In genomic region chr2:150733219-150733618, GRCh38 we compare ENCODE assay signal across 17 cellular contexts.
"Had no signal": no experiment of that assay in that cellular context is flagged by ENCODE, and none has a peak within 500 bp of the region (broad histone marks: within the 10 kb centered on the region; RNA-seq: fewer than 3 reads in every experiment).

No MANE protein-coding gene starts in this region.

- H3K4me1 ChIP-seq: ascending aorta, breast epithelium, gastroesophageal sphincter, heart right ventricle, tibial nerve had no signal

- ATAC-seq: esophagus mucosa, gastroesophageal sphincter, heart right ventricle had no signal

- H3K9me3 Mint-ChIP-seq: activated naive CD4-positive, alpha-beta T cell treated with anti-CD3 and anti-CD28 coated beads, Interleukin-2, amount 50 U/mL, for 24 hours; neural crest cell; stimulated activated naive CD8-positive, alpha-beta T cell treated with anti-CD3 and anti-CD28 coated beads, Interleukin-15, Interleukin-2, amounts not matched to agents 100 ng/mL and 50 ng/mL, for 24 hours had no signal

- H3K27ac Mint-ChIP-seq: activated naive CD4-positive, alpha-beta T cell treated with anti-CD3 and anti-CD28 coated beads, Interleukin-2, amount 50 U/mL, for 24 hours; progenitor cell of endocrine pancreas; stimulated activated naive CD8-positive, alpha-beta T cell treated with anti-CD3 and anti-CD28 coated beads, Interleukin-15, Interleukin-2, amounts not matched to agents 100 ng/mL and 50 ng/mL, for 24 hours had no signal

- H3K36me3 Mint-ChIP-seq: activated naive CD4-positive, alpha-beta T cell treated with anti-CD3 and anti-CD28 coated beads, Interleukin-2, amount 50 U/mL, for 24 hours had no signal

- H3K4me3 ChIP-seq: ascending aorta, breast epithelium, gastroesophageal sphincter, heart right ventricle, skin epidermis, tibial nerve had no signal

- H3K9me3 ChIP-seq: ascending aorta, breast epithelium, gastroesophageal sphincter, heart right ventricle, tibial nerve had no signal

- H3K4me3 Mint-ChIP-seq: activated naive CD4-positive, alpha-beta T cell treated with anti-CD3 and anti-CD28 coated beads, Interleukin-2, amount 50 U/mL, for 24 hours; neural crest cell; stimulated activated naive CD8-positive, alpha-beta T cell treated with anti-CD3 and anti-CD28 coated beads, Interleukin-15, Interleukin-2, amounts not matched to agents 100 ng/mL and 50 ng/mL, for 24 hours had no signal

- H3K4me1 Mint-ChIP-seq: activated naive CD4-positive, alpha-beta T cell treated with anti-CD3 and anti-CD28 coated beads, Interleukin-2, amount 50 U/mL, for 24 hours had no signal

- DNase-seq: activated CD4-positive, alpha-beta T cell treated with anti-CD3 and anti-CD28 coated beads, Interleukin-2, amount 50 U/mL, for 4 hours; activated CD4-positive, CD25-positive, alpha-beta regulatory T cell treated with anti-CD3 and anti-CD28 coated beads, Interleukin-2, amount 50 U/mL, for 72 hours; activated gamma-delta T cell; cortex of kidney; effector CD4-positive, alpha-beta T cell; heart right ventricle; mammary epithelial cell had no signal

- H3K27me3 ChIP-seq: ascending aorta, breast epithelium, gastroesophageal sphincter, heart right ventricle, tibial nerve had no signal

- H3K36me3 ChIP-seq: ascending aorta, breast epithelium, gastroesophageal sphincter, heart right ventricle, tibial nerve had no signal

- H3K27ac ChIP-seq: ascending aorta, breast epithelium, gastroesophageal sphincter, heart right ventricle, skin epidermis, tibial nerve had no signal

- H3K27me3 Mint-ChIP-seq: progenitor cell of endocrine pancreas; stimulated activated naive CD8-positive, alpha-beta T cell treated with anti-CD3 and anti-CD28 coated beads, Interleukin-15, Interleukin-2, amounts not matched to agents 100 ng/mL and 50 ng/mL, for 24 hours had no signal
